ENCODE assay signal across 8 cellular contexts in the genomic region with DNA sequence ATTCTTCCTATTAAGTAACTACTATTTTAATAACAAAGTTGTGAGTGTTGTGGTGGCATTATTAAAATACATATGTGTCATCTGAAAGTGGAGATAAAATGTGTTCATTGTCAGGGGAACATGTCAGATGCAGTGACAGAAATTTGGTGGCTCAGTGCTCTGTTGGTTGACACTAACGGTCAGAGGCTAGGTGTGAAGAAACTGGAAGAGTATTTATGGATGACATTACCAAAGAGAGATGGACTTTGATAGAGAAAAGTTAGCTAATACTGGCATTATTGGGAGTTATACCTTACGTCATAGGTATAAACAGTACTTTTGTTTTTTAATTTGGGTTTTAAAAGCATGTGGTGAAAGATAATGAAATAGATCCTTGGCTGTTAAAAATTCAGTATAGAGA.
"Had no signal": no experiment of that assay in that cellular context is flagged by ENCODE, and none has a peak within 500 bp of the region (broad histone marks: within the 10 kb centered on the region; RNA-seq: fewer than 3 reads in every experiment).

No MANE protein-coding gene starts in this region.

- DNase-seq: GM23248, GOT3, H7, HFFc6, IMR-90 had no signal

- ATAC-seq: HCT116 had no signal

- H2AFZ ChIP-seq: GM23248 had no signal

- H3K27ac ChIP-seq: GM23248, HL-60 had no signal

- H3K4me3 ChIP-seq: GM23248, HAP-1 had no signal

- H3K36me3 ChIP-seq: HAP-1 had no signal

- H3K27ac Mint-ChIP-seq: HFFc6 had no signal

- H3K4me3 Mint-ChIP-seq: HFFc6 had no signal

- H3K9me3 ChIP-seq: HAP-1 had no signal

- H3K9me3 Mint-ChIP-seq: HFFc6 had no signal

- H3K4me1 ChIP-seq: HAP-1 had no signal

- H3K9ac ChIP-seq: GM23248 had no signal
